ENCODE assay signal across 1 cellular context in genomic region chr4:67983333-67983732, GRCh38.
TF ChIP-seq lines count a peak whose summit lies in the region.

No MANE protein-coding gene starts in this region.

TF ChIP-seq in WTC11, 78 proteins besides CTCF, POLR2A, EP300 and RAD21:
- TF ChIP-seq, protein P1, sequence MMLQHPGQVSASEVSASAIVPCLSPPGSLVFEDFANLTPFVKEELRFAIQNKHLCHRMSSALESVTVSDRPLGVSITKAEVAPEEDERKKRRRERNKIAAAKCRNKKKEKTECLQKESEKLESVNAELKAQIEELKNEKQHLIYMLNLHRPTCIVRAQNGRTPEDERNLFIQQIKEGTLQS (CRISPR knock-in tag; conservative IDR thresholded peaks at IDR 0.05), result no peak
- TF ChIP-seq, protein P2, sequence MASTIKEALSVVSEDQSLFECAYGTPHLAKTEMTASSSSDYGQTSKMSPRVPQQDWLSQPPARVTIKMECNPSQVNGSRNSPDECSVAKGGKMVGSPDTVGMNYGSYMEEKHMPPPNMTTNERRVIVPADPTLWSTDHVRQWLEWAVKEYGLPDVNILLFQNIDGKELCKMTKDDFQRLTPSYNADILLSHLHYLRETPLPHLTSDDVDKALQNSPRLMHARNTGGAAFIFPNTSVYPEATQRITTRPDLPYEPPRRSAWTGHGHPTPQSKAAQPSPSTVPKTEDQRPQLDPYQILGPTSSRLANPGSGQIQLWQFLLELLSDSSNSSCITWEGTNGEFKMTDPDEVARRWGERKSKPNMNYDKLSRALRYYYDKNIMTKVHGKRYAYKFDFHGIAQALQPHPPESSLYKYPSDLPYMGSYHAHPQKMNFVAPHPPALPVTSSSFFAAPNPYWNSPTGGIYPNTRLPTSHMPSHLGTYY (CRISPR knock-in tag; IDR thresholded peaks at IDR 0.05), result no peak
- no peak for TF ChIP-seq GRHL2 (CRISPR knock-in tag; IDR thresholded peaks at IDR 0.05; ENCODE audit: insufficient replicate concordance, severe bottlenecking)
- no peak for TF ChIP-seq ELF4 (CRISPR knock-in tag; IDR thresholded peaks at IDR 0.05; ENCODE audit: low read depth)
- no peak for TF ChIP-seq IRF2 (CRISPR knock-in tag; IDR thresholded peaks at IDR 0.05; ENCODE audit: borderline replicate concordance, low read depth)
- no peak for TF ChIP-seq PREB (CRISPR knock-in tag; IDR thresholded peaks at IDR 0.05; ENCODE audit: borderline replicate concordance)
- TF ChIP-seq USF2 (CRISPR knock-in tag; IDR thresholded peaks at IDR 0.05), result no peak
- no peak for TF ChIP-seq E2F5 (CRISPR knock-in tag; IDR thresholded peaks at IDR 0.05)
- TF ChIP-seq, protein P3, sequence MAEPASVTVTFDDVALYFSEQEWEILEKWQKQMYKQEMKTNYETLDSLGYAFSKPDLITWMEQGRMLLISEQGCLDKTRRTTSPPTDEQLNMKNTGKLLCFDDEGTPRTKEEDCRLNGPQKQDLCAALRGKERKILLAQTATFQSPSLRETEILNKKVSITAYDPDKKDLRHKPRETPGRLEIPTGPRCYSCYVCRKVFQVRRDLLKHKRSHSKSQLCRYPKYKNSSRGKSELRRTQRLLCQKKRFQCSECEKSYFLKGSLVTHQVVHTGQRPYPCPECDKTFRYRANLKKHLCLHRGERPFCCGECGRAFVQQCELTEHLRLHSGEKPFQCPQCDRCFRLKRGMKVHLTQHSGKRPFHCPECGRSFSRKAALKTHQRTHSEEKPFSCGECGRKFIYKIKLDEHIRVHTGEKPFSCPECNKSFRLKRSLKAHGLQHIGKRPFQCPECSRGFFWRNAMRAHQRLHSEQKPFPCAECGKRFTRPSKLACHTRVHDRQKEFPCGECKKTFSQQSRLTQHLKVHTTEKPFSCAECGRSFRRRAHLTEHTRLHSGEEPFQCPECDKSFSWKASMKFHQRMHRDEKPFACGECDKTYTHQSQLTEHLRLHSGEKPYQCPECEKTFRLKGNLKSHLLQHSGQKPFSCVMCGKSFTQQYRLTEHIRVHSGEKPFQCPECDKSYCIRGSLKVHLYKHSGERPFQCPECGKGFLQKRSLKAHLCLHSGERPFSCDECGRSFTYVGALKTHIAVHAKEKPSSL (CRISPR knock-in tag; conservative IDR thresholded peaks at IDR 0.05), result no peak
- no peak for TF ChIP-seq RELA (CRISPR knock-in tag; IDR thresholded peaks at IDR 0.05; ENCODE audit: borderline replicate concordance)
- TF ChIP-seq SMAD4 (CRISPR knock-in tag; IDR thresholded peaks at IDR 0.05), result no peak
- TF ChIP-seq, protein P4, sequence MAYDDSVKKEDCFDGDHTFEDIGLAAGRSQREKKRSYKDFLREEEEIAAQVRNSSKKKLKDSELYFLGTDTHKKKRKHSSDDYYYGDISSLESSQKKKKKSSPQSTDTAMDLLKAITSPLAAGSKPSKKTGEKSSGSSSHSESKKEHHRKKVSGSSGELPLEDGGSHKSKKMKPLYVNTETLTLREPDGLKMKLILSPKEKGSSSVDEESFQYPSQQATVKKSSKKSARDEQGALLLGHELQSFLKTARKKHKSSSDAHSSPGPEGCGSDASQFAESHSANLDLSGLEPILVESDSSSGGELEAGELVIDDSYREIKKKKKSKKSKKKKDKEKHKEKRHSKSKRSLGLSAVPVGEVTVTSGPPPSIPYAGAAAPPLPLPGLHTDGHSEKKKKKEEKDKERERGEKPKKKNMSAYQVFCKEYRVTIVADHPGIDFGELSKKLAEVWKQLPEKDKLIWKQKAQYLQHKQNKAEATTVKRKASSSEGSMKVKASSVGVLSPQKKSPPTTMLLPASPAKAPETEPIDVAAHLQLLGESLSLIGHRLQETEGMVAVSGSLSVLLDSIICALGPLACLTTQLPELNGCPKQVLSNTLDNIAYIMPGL (CRISPR knock-in tag; IDR thresholded peaks at IDR 0.05), result no peak
- no peak for TF ChIP-seq NFATC4 (CRISPR knock-in tag; IDR thresholded peaks at IDR 0.05)
- TF ChIP-seq TEAD4 (CRISPR knock-in tag; IDR thresholded peaks at IDR 0.05), result no peak
- no peak for TF ChIP-seq SOX15 (CRISPR knock-in tag; IDR thresholded peaks at IDR 0.05)
- TF ChIP-seq E2F4 (CRISPR knock-in tag; IDR thresholded peaks at IDR 0.05; ENCODE audit: borderline replicate concordance, low read depth), result no peak
- no peak for TF ChIP-seq ZBTB43 (CRISPR knock-in tag; IDR thresholded peaks at IDR 0.05)
- no peak for TF ChIP-seq FOXK1 (CRISPR knock-in tag; IDR thresholded peaks at IDR 0.05)
